ENCODE assay signal across 21 cellular contexts in genomic region chr2:102110596-102111334, GRCh38. TPM values are rescaled to one million over a fixed set of nuclear protein-coding genes. Genes with fewer than 3 reads are reported as not detected.
DNase-seq lines count a peak whose midpoint lies in the region; ATAC-seq, FAIRE-seq and TF ChIP-seq lines count a peak whose summit lies in the region.
"Had no signal": no experiment of that assay in that cellular context is flagged by ENCODE, and none has a peak within 500 bp of the region (broad histone marks: within the 10 kb centered on the region; RNA-seq: fewer than 3 reads in every experiment).

No MANE protein-coding gene starts in this region.

- no peaks in the 10 kb centered on the region for H3K9me3 ChIP-seq in hepatocyte (ENCODE audit: low read depth)
- H3K9me3 ChIP-seq: gastroesophageal sphincter, SK-N-SH, testis had no signal

- peaks cover 3% of the 10 kb centered on the region for H3K9me3 Mint-ChIP-seq in stimulated activated effector memory CD8-positive, alpha-beta T cell treated with anti-CD3 and anti-CD28 coated beads, Interleukin-12 subunit alpha, Interleukin-12 subunit beta, amount 100 ng/mL, for 72 hours
- H3K9me3 Mint-ChIP-seq: H9; naive thymus-derived CD8-positive, alpha-beta T cell had no signal

- FAIRE-seq in D721Med (lab: Jason Lieb, UNC): no peak

- no peaks in the 10 kb centered on the region for H3K27me3 ChIP-seq in hepatocyte
- H3K27me3 ChIP-seq: gastroesophageal sphincter, testis had no signal

- no peaks in the 10 kb centered on the region for H3K36me3 Mint-ChIP-seq in stimulated activated effector memory CD8-positive, alpha-beta T cell treated with anti-CD3 and anti-CD28 coated beads, Interleukin-12 subunit alpha, Interleukin-12 subunit beta, amount 100 ng/mL, for 72 hours
- H3K36me3 Mint-ChIP-seq: activated naive CD8-positive, alpha-beta T cell treated with anti-CD3 and anti-CD28 coated beads, Interleukin-2, amount 10 ng/mL, durations not matched to agents 7 days and 5 days; naive thymus-derived CD8-positive, alpha-beta T cell had no signal

- no peak overlapping the region for H3K27ac ChIP-seq in hepatocyte
- H3K27ac ChIP-seq: 22Rv1, gastroesophageal sphincter, testis had no signal

- no peak overlapping the region for H3K4me3 ChIP-seq in hepatocyte
- H3K4me3 ChIP-seq: gastroesophageal sphincter, lung, testis had no signal

- no peaks in the 10 kb centered on the region for H3K9me2 ChIP-seq in hepatocyte (replicated peaks; ENCODE audit: insufficient read depth)
- H3K9me2 ChIP-seq: SK-N-SH had no signal

- no peak overlapping the region for H3K27ac Mint-ChIP-seq in stimulated activated effector memory CD8-positive, alpha-beta T cell treated with anti-CD3 and anti-CD28 coated beads, Interleukin-12 subunit alpha, Interleukin-12 subunit beta, amount 100 ng/mL, for 72 hours
- H3K27ac Mint-ChIP-seq: activated naive CD8-positive, alpha-beta T cell treated with anti-CD3 and anti-CD28 coated beads, Interleukin-2, amount 10 ng/mL, durations not matched to agents 7 days and 5 days; naive thymus-derived CD8-positive, alpha-beta T cell had no signal

- peaks cover 48% of the 10 kb centered on the region for H3K4me1 Mint-ChIP-seq in stimulated activated effector memory CD8-positive, alpha-beta T cell treated with anti-CD3 and anti-CD28 coated beads, Interleukin-12 subunit alpha, Interleukin-12 subunit beta, amount 100 ng/mL, for 72 hours
- H3K4me1 Mint-ChIP-seq: naive thymus-derived CD8-positive, alpha-beta T cell had no signal

- peaks cover 37% of the 10 kb centered on the region for H3K4me1 ChIP-seq in hepatocyte (ENCODE audit: insufficient read depth)
- H3K4me1 ChIP-seq: testis had no signal

- TF ChIP-seq CTCF in hepatocyte (IDR thresholded peaks at IDR 0.05; ENCODE audit: poor library complexity) (no peak), D721Med (IDR thresholded peaks at IDR 0.05; ENCODE audit: insufficient read depth, missing control alignments) (no peak)

- H3K4me2 ChIP-seq in hepatocyte: peak overlapping the region; percentile 8
- H3K4me2 ChIP-seq: SK-N-SH had no signal

- DNase-seq in activated CD4-positive, CD25-positive, alpha-beta regulatory T cell (lab: John Stamatoyannopoulos, UW): no peak
- no peak for DNase-seq in hepatocyte (ENCODE audit: low spot score)
- DNase-seq in stimulated activated effector memory CD8-positive, alpha-beta T cell treated with anti-CD3 and anti-CD28 coated beads, Interleukin-12 subunit alpha, Interleukin-12 subunit beta, amount 100 ng/mL, for 72 hours (ENCODE audit: low spot score in 2 of 2): no peak
- no peak for DNase-seq in NCI-H1417 treated with DMSO at 0.1 percent for 48 hours (lab: John Stamatoyannopoulos, UW)
- no peak for DNase-seq in D721Med (ENCODE audit: insufficient read length, low spot score)
- DNase-seq in NCI-H2107 treated with DMSO at 0.1 percent for 48 hours (lab: John Stamatoyannopoulos, UW; ENCODE audit: unreplicated experiment): no peak
- DNase-seq: activated naive CD8-positive, alpha-beta T cell treated with anti-CD3 and anti-CD28 coated beads, Interleukin-2, amount 10 ng/mL, durations not matched to agents 7 days and 5 days; C1 segment of cervical spinal cord; cerebellar nuclear complex; DND-41; H9; naive thymus-derived CD8-positive, alpha-beta T cell; NCI-H510A; SK-N-SH; stimulated activated CD4-positive, alpha-beta T cell treated with anti-CD3 and anti-CD28 coated beads, Interleukin-1b, Interleukin-23, amount 100 ng/mL, for 48 hours; testis had no signal

- 77% methylated on average over 13 of the region's 13 CpGs for WGBS in hepatocyte (ENCODE audit: low lambda C conversion rate, missing lambda C conversion rate)

- no peaks in the 10 kb centered on the region for H4K20me1 ChIP-seq in hepatocyte (ENCODE audit: insufficient read depth, poor library complexity, severe bottlenecking)

- peaks cover 8% of the 10 kb centered on the region for H3K79me2 ChIP-seq in hepatocyte

- peak; percentile 19 to 25 for ATAC-seq in activated CD4-positive, CD25-positive, alpha-beta regulatory T cell treated with anti-CD3 and anti-CD28 coated beads, Interleukin-2, amount 50 U/mL, for 24 hours
- ATAC-seq in HG03378 (IDR thresholded peaks at IDR 0.05; ENCODE audit: unreplicated experiment): peak; percentile 60
- peak; percentile 73 for ATAC-seq in stimulated activated effector memory CD8-positive, alpha-beta T cell treated with anti-CD3 and anti-CD28 coated beads, Interleukin-12 subunit alpha, Interleukin-12 subunit beta, amount 100 ng/mL, for 72 hours
- ATAC-seq: gastroesophageal sphincter; naive thymus-derived CD8-positive, alpha-beta T cell had no signal

- no peaks in the 10 kb centered on the region for H3K36me3 ChIP-seq in hepatocyte (replicated peaks; ENCODE audit: insufficient read depth, low read depth)
- H3K36me3 ChIP-seq: gastroesophageal sphincter had no signal

- H3K4me3 Mint-ChIP-seq in stimulated activated effector memory CD8-positive, alpha-beta T cell treated with anti-CD3 and anti-CD28 coated beads, Interleukin-12 subunit alpha, Interleukin-12 subunit beta, amount 100 ng/mL, for 72 hours: no peak overlapping the region
- H3K4me3 Mint-ChIP-seq: activated naive CD8-positive, alpha-beta T cell treated with anti-CD3 and anti-CD28 coated beads, Interleukin-2, amount 10 ng/mL, durations not matched to agents 7 days and 5 days; H9; naive thymus-derived CD8-positive, alpha-beta T cell had no signal

- no peak overlapping the region for H2AFZ ChIP-seq in hepatocyte

RNA-seq across cellular contexts. Expression of gene IL1R1, which starts 31.8 kb away (rescaled TPM):
- total RNA-seq in hepatocyte: 66.8 and 72.8 TPM in 2 replicates
- 46.4 and 49.6 TPM in 2 replicates for polyA plus RNA-seq in hepatocyte
- polyA plus RNA-seq: naive thymus-derived CD8-positive, alpha-beta T cell had no signal

Comparison
In these comparisons a context has a peak if more than half of its experiments do, and no peak if none do; other contexts are left out.
1. ATAC-seq: peak in every context shown above with its lines; median percentile 73 in stimulated activated effector memory CD8-positive, alpha-beta T cell treated with anti-CD3 and anti-CD28 coated beads, Interleukin-12 subunit alpha, Interleukin-12 subunit beta, amount 100 ng/mL, for 72 hours; 60 in HG03378; 22 in activated CD4-positive, CD25-positive, alpha-beta regulatory T cell treated with anti-CD3 and anti-CD28 coated beads, Interleukin-2, amount 50 U/mL, for 24 hours.